ENCODE assay signal across 28 cellular contexts in genomic region chr11:75471134-75471943, GRCh38. TPM values are rescaled to one million over a fixed set of nuclear protein-coding genes. Genes with fewer than 3 reads are reported as not detected.
A peak's percentile ranks its signal among the peaks of the same experiment; 100 is the strongest.
DNase-seq lines count a peak whose midpoint lies in the region; FAIRE-seq and TF ChIP-seq lines count a peak whose summit lies in the region.
"Had no signal": no experiment of that assay in that cellular context is flagged by ENCODE, and none has a peak within 500 bp of the region (broad histone marks: within the 10 kb centered on the region; RNA-seq: fewer than 3 reads in every experiment).

No MANE protein-coding gene starts in this region.

- peak overlapping the region; percentile 83 for H3K27ac ChIP-seq in Karpas-422 (ENCODE audit: low read length)
- H3K27ac ChIP-seq: body of pancreas, hepatocyte, PC-9 had no signal

- H3K27me3 ChIP-seq in Karpas-422 (ENCODE audit: low read length): no peaks in the 10 kb centered on the region
- H3K27me3 ChIP-seq: body of pancreas, hepatocyte, tibial nerve had no signal

- H3K36me3 ChIP-seq in Karpas-422 (ENCODE audit: insufficient read depth, low read length): peaks cover 29% of the 10 kb centered on the region
- H3K36me3 ChIP-seq: tibial nerve had no signal

- peak overlapping the region; percentile 59 for H3K4me2 ChIP-seq in Karpas-422 (ENCODE audit: low read depth, low read length, poor library complexity, severe bottlenecking)
- H3K4me2 ChIP-seq: GM23338, hepatocyte, PC-9 had no signal

- TF ChIP-seq CTCF in endothelial cell (IDR thresholded peaks at IDR 0.05; ENCODE audit: unreplicated experiment) (no peak), neural crest cell (conservative IDR thresholded peaks at IDR 0.05) (no peak)

- H3K9me3 ChIP-seq in Karpas-422 (ENCODE audit: low read length): no peaks in the 10 kb centered on the region
- H3K9me3 ChIP-seq: body of pancreas, tibial nerve had no signal

- H3K4me1 ChIP-seq in Karpas-422 (ENCODE audit: low read length): peaks cover 95% of the 10 kb centered on the region

- H3K36me3 Mint-ChIP-seq in endothelial cell (ENCODE audit: low read depth, unreplicated experiment) (peaks cover 56% of the 10 kb centered on the region), neural crest cell (ENCODE audit: low read depth) (no peaks in the 10 kb centered on the region)
- peaks cover 13% of the 10 kb centered on the region for H3K36me3 Mint-ChIP-seq in activated CD4-positive, alpha-beta memory T cell treated with anti-CD3 and anti-CD28 coated beads, Interleukin-2, amount 10 ng/mL, durations not matched to agents 7 days and 5 days (ENCODE audit: low read depth)

- H4K20me1 ChIP-seq in Karpas-422 (ENCODE audit: insufficient read depth, low read depth, low read length): no peaks in the 10 kb centered on the region

- H3K27ac Mint-ChIP-seq in endothelial cell (ENCODE audit: unreplicated experiment) (peak overlapping the region; percentile 80), neural crest cell (ENCODE audit: unreplicated experiment) (peak overlapping the region; percentile 35)
- H3K27ac Mint-ChIP-seq in activated CD4-positive, alpha-beta memory T cell treated with anti-CD3 and anti-CD28 coated beads, Interleukin-2, amount 10 ng/mL, durations not matched to agents 7 days and 5 days: no peak overlapping the region
- H3K27ac Mint-ChIP-seq: activated T-helper 1 cell treated with anti-CD3 and anti-CD28 coated beads, Interleukin-12 subunit alpha, Interleukin-12 subunit beta, Interleukin-2, Interleukin-4 antibody, amounts not matched to agents 30 ng/mL and 10 ng/mL and 1 ng/mL, durations not matched to agents 14 hours and 24 hours and 36 hours; GM23338; memory B cell had no signal

- peaks cover 16% of the 10 kb centered on the region for H3K27me3 Mint-ChIP-seq in endothelial cell (ENCODE audit: unreplicated experiment)
- no peaks in the 10 kb centered on the region for H3K27me3 Mint-ChIP-seq in neural crest cell (ENCODE audit: low read depth)
- H3K27me3 Mint-ChIP-seq in activated CD4-positive, alpha-beta memory T cell treated with anti-CD3 and anti-CD28 coated beads, Interleukin-2, amount 10 ng/mL, durations not matched to agents 7 days and 5 days: no peaks in the 10 kb centered on the region
- H3K27me3 Mint-ChIP-seq: CD4-positive, alpha-beta memory T cell; memory B cell had no signal

- POLR2A ChIA-PET in activated CD4-positive, alpha-beta memory T cell treated with anti-CD3 and anti-CD28 coated beads, Interleukin-2, amount 10 ng/mL, durations not matched to agents 7 days and 5 days (lab: Charles Lee): no interaction called here

- peak overlapping the region; percentile 55 for H3K9ac ChIP-seq in Karpas-422 (ENCODE audit: low read length)

- CTCF ChIA-PET in activated CD4-positive, alpha-beta memory T cell treated with anti-CD3 and anti-CD28 coated beads, Interleukin-2, amount 10 ng/mL, durations not matched to agents 7 days and 5 days (lab: Charles Lee): interaction anchor here (1.3 kb wide), 1 partner anchor 27 kb away, joined by 4 read pairs; no protein-coding TSS in a partner anchor

- peaks cover 72% of the 10 kb centered on the region for H3K79me2 ChIP-seq in Karpas-422 (ENCODE audit: low read length)
- H3K79me2 ChIP-seq: hepatocyte had no signal

- no peak for FAIRE-seq in GM12892 (lab: Jason Lieb, UNC)
- FAIRE-seq: GM12891 had no signal

- no peak overlapping the region for H3K4me3 ChIP-seq in Karpas-422 (ENCODE audit: low read length)
- H3K4me3 ChIP-seq: body of pancreas, GM23338, hepatocyte, PC-9, tibial nerve had no signal

- no peaks in the 10 kb centered on the region for H3K9me2 ChIP-seq in Karpas-422 (replicated peaks; ENCODE audit: insufficient read depth, low read length)

- TF ChIP-seq POLR2A in GM12892 (IDR thresholded peaks at IDR 0.05; ENCODE audit: low read depth, low read length): no peak

- no peak overlapping the region for H2AFZ ChIP-seq in Karpas-422 (ENCODE audit: low read length)
- H2AFZ ChIP-seq: GM23338, hepatocyte, PC-9 had no signal

- no peaks in the 10 kb centered on the region for H3K9me3 Mint-ChIP-seq in endothelial cell (ENCODE audit: unreplicated experiment)
- no peaks in the 10 kb centered on the region for H3K9me3 Mint-ChIP-seq in neural crest cell
- no peaks in the 10 kb centered on the region for H3K9me3 Mint-ChIP-seq in activated CD4-positive, alpha-beta memory T cell treated with anti-CD3 and anti-CD28 coated beads, Interleukin-2, amount 10 ng/mL, durations not matched to agents 7 days and 5 days
- H3K9me3 Mint-ChIP-seq: activated T-helper 1 cell treated with anti-CD3 and anti-CD28 coated beads, Interleukin-12 subunit alpha, Interleukin-12 subunit beta, Interleukin-2, Interleukin-4 antibody, amounts not matched to agents 30 ng/mL and 10 ng/mL and 1 ng/mL, durations not matched to agents 14 hours and 24 hours and 36 hours; CD4-positive, alpha-beta memory T cell; GM23338; memory B cell had no signal

- in situ Hi-C loops in Caki2 (cut with HindIII; ENCODE audit: low pct_unique_long_range_greater_than_20kb, low sequenced_read_pairs): no loop called here

- DNase-seq in Caki2 (ENCODE audit: low read depth): peak; percentile 29
- no peak for DNase-seq in Karpas-422
- no peak for DNase-seq in endothelial cell (ENCODE audit: low spot score)
- DNase-seq in neural crest cell (ENCODE audit: low read depth, low spot score): no peak
- DNase-seq in activated CD4-positive, alpha-beta memory T cell treated with anti-CD3 and anti-CD28 coated beads, Interleukin-2, amount 10 ng/mL, durations not matched to agents 7 days and 5 days: no peak
- no peak for DNase-seq in GM12892 (ENCODE audit: insufficient read length)
- DNase-seq in NCI-H748 treated with DMSO at 0.1 percent for 48 hours (lab: John Stamatoyannopoulos, UW): no peak
- DNase-seq in central memory CD4-positive, alpha-beta T cell: no peak
- DNase-seq: activated CD4-positive, alpha-beta T cell treated with anti-CD3 and anti-CD28 coated beads, Interleukin-2, amount 50 U/mL, for 48 hours; activated CD8-positive, alpha-beta memory T cell treated with anti-CD3 and anti-CD28 coated beads, Interleukin-2, amount 50 U/mL, for 48 hours; activated naive CD4-positive, alpha-beta T cell treated with Interleukin-2 at 50 U/mL for 16 hours; body of pancreas; CD4-positive, alpha-beta memory T cell; DMS153; left cardiac atrium; NCI-H1048; NCI-H2171 treated with DMSO at 0.1 percent for 48 hours; NCI-H510A; PC-9; stimulated activated CD4-positive, alpha-beta T cell treated with anti-CD3 and anti-CD28 coated beads, Interleukin-12 subunit alpha, Interleukin-12 subunit beta, amount 100 ng/mL, for 4 hours; stimulated activated CD4-positive, alpha-beta T cell treated with anti-CD3 and anti-CD28 coated beads, Interleukin-2, amount 100 ng/mL, for 48 hours; T-helper 2 cell had no signal

- peaks cover 82% of the 10 kb centered on the region for H3K4me1 Mint-ChIP-seq in endothelial cell (ENCODE audit: unreplicated experiment)
- H3K4me1 Mint-ChIP-seq in neural crest cell: peaks cover 66% of the 10 kb centered on the region
- peaks cover 18% of the 10 kb centered on the region for H3K4me1 Mint-ChIP-seq in activated CD4-positive, alpha-beta memory T cell treated with anti-CD3 and anti-CD28 coated beads, Interleukin-2, amount 10 ng/mL, durations not matched to agents 7 days and 5 days

- H3K4me3 Mint-ChIP-seq in endothelial cell (ENCODE audit: unreplicated experiment) (peak overlapping the region; percentile 56), neural crest cell (peak overlapping the region; percentile 47)
- no peak overlapping the region for H3K4me3 Mint-ChIP-seq in activated CD4-positive, alpha-beta memory T cell treated with anti-CD3 and anti-CD28 coated beads, Interleukin-2, amount 10 ng/mL, durations not matched to agents 7 days and 5 days
- H3K4me3 Mint-ChIP-seq: activated T-helper 1 cell treated with anti-CD3 and anti-CD28 coated beads, Interleukin-12 subunit alpha, Interleukin-12 subunit beta, Interleukin-2, Interleukin-4 antibody, amounts not matched to agents 30 ng/mL and 10 ng/mL and 1 ng/mL, durations not matched to agents 14 hours and 24 hours and 36 hours; CD4-positive, alpha-beta memory T cell; GM23338; memory B cell had no signal

RNA-seq across cellular contexts. Expression of gene KLHL35, which starts 38.3 kb away (rescaled TPM):
- not detected in 2 replicates for total RNA-seq in Caki2 (2014; rRNA removed; shearing (Covaris generic); ENCODE audit: low replicate concordance)
- 1.3 and 8.5 TPM in 2 replicates for total RNA-seq in Karpas-422 (2014; rRNA removed; shearing (Covaris generic); ENCODE audit: low replicate concordance)
- total RNA-seq in endothelial cell (ENCODE audit: unreplicated experiment) (2.8 TPM), neural crest cell (9.4 and 11.6 TPM in 2 replicates)
- 1 to 10 TPM in 1 of 2 experiments, under 1 TPM in 1; 0.60 to 1.0 TPM for total RNA-seq in activated CD4-positive, alpha-beta memory T cell treated with anti-CD3 and anti-CD28 coated beads, Interleukin-2, amount 10 ng/mL, durations not matched to agents 7 days and 5 days
- polyA plus RNA-seq in GM12892 (2012; ENCODE audit: missing spikeins): 0.87 TPM

RNA-seq across cellular contexts. Expression of gene GDPD5, which starts 54.4 kb away (rescaled TPM):
- 1.6 and 2.8 TPM in 2 replicates for total RNA-seq in Caki2 (2014; rRNA removed; shearing (Covaris generic); ENCODE audit: low replicate concordance)
- total RNA-seq in Karpas-422 (2014; rRNA removed; shearing (Covaris generic); ENCODE audit: low replicate concordance): 137 and 237 TPM in 2 replicates
- total RNA-seq in endothelial cell (ENCODE audit: unreplicated experiment) (674 TPM), neural crest cell (13.3 and 15.4 TPM in 2 replicates)
- 100 to 1,000 TPM; 107 to 109 TPM for total RNA-seq in activated CD4-positive, alpha-beta memory T cell treated with anti-CD3 and anti-CD28 coated beads, Interleukin-2, amount 10 ng/mL, durations not matched to agents 7 days and 5 days
- polyA plus RNA-seq in GM12892 (2012; ENCODE audit: missing spikeins): 11.5 TPM
